ENCODE assay signal across 8 cellular contexts in the genomic region with DNA sequence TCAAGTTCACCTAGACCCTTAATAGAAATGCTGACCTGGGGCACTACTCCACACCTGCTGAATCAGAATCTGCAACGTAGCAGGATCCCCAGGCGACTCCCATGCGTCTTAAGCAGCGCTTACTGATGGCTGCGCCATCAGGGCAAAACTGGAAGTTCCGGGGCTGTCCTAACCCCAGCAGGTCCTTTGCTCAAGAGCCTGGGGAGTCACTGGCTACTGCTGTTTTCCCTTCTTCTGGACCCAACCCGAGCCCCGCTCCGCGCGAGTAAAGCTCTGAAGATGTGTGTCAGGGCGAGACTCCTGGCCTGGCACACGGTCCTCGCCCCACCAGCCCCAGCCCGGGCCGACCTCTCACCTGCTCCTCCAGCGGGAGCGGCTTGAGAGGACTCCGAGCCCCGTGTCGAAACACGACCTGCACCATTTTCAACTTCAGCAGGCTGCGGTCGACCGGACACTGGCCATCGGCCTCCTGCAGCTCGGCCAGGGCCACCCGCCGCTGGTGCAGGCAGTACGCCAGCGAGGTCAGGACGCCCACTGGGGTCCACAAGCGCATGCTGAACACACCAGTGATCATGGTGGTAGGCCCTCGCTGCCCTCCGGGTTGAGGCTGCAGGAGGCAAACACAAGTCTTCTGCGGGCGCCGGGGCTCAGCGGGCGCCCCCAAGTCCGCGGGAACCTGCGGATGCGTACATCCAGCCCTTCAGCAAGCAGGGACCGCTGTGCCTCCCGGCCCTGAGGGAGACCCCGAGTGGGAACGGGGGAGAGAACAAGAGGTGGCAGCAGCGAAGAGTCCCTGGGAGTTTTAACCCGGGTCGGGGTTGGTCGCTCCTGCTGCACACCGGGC. TPM values are rescaled to one million over a fixed set of nuclear protein-coding genes. Genes with fewer than 3 reads are reported as not detected.
A peak's percentile ranks its signal among the peaks of the same experiment; 100 is the strongest.
DNase-seq lines count a peak whose midpoint lies in the region; ATAC-seq and TF ChIP-seq lines count a peak whose summit lies in the region.

No MANE protein-coding gene starts in this region.

- H3K4me1 ChIP-seq in SJSA1 (replicated peaks) (0 out of 2 replicates have a peak, but pooled peaks cover 3% of the 10 kb centered on the region), right atrium auricular region (peaks cover 0 to 10% of the 10 kb centered on the region in 2 donors), psoas muscle (peaks cover 10% of the 10 kb centered on the region)

- 0 to 1% (median 0%) methylated on average over 53 of the region's 53 CpGs for WGBS in psoas muscle, 3 donors

- H3K27ac ChIP-seq in HL-60 (replicated peaks) = peak overlapping the region; percentile 55
- H3K27ac ChIP-seq in SJSA1 = no peak overlapping the region
- H3K27ac ChIP-seq in right atrium auricular region = peak overlapping the region; percentile 79 to 85
- peak overlapping the region; percentile 80 for H3K27ac ChIP-seq in psoas muscle

- H3K4me3 ChIP-seq in HL-60 (replicated peaks; ENCODE audit: insufficient read depth, low read length) (peak overlapping the region; percentile 50), SJSA1 (peak overlapping the region; percentile 45), right atrium auricular region (peak overlapping the region; percentile 66 to 84), psoas muscle (peak overlapping the region; percentile 97)

- ATAC-seq in psoas muscle = peak; percentile 61 to 79 (median 65)

- TF ChIP-seq CTCF in GM20000 (IDR thresholded peaks at IDR 0.05; ENCODE audit: extremely low read depth, missing control alignments) = no peak
- TF ChIP-seq CTCF in HL-60 (IDR thresholded peaks at IDR 0.05; ENCODE audit: insufficient read depth, low read length) = no peak
- no peak for TF ChIP-seq CTCF in right atrium auricular region (IDR thresholded peaks at IDR 0.05)
- TF ChIP-seq CTCF in psoas muscle (IDR thresholded peaks at IDR 0.05) = no peak

- no peaks in the 10 kb centered on the region for H3K9me3 ChIP-seq in SJSA1 (replicated peaks)
- no peaks in the 10 kb centered on the region for H3K9me3 ChIP-seq in right atrium auricular region
- H3K9me3 ChIP-seq in psoas muscle = no peaks in the 10 kb centered on the region

- H3K27me3 ChIP-seq in HL-60 (ENCODE audit: insufficient read depth, poor library complexity, severe bottlenecking) (no peaks in the 10 kb centered on the region), SJSA1 (replicated peaks) (no peaks in the 10 kb centered on the region), right atrium auricular region (no peaks in the 10 kb centered on the region), psoas muscle (ENCODE audit: insufficient read depth in 3 of 3, low read length in 2 of 3) (peaks cover 0 to 4% (median 0%) of the 10 kb centered on the region in 3 donors)

- intact Hi-C loops in psoas muscle (cut with DNase I) = no loop called here

- DNase-seq in DMS 273 treated with DMSO at 0.1 percent for 48 hours (lab: John Stamatoyannopoulos, UW) = peak; percentile 16
- peak; percentile 44 for DNase-seq in GM20000 (ENCODE audit: low spot score)
- DNase-seq in HL-60 (ENCODE audit: low read depth in 1 of 2, low spot score in 1 of 2) = peak; percentile 4 to 51
- no peak for DNase-seq in SJSA1 (ENCODE audit: low read depth in 1 of 2, low spot score in 2 of 2)
- DNase-seq in amniotic epithelial cell (ENCODE audit: low read depth) = peak; percentile 52
- DNase-seq in right atrium auricular region (ENCODE audit: low spot score) = peak; percentile 60
- peak; percentile 40 to 73 for DNase-seq in psoas muscle
- no peak for DNase-seq in NCI-H2029 (lab: John Stamatoyannopoulos, UW)

- H3K36me3 ChIP-seq in SJSA1 = no peaks in the 10 kb centered on the region
- no peaks in the 10 kb centered on the region for H3K36me3 ChIP-seq in right atrium auricular region
- no peaks in the 10 kb centered on the region for H3K36me3 ChIP-seq in psoas muscle (ENCODE audit: insufficient read depth in 1 of 2, low read depth in 1 of 2)

RNA-seq across cellular contexts. Expression of a gene that starts 0.6 kb away (rescaled TPM):
- total RNA-seq in SJSA1 (2014; rRNA removed; shearing (Covaris generic)) = 2.9 and 10.1 TPM in 2 replicates
- total RNA-seq in right atrium auricular region (10 to 100 TPM in 1 of 2 donors, 1 to 10 TPM in 1; 6.1 to 10.6 TPM), psoas muscle (1 to 10 TPM; 4.1 to 8.8 (median 5.1) TPM)
- 1 to 10 TPM; 5.0 to 7.4 (median 6.7) TPM for polyA plus RNA-seq in psoas muscle

Comparison
In these comparisons a context has a peak if more than half of its experiments do, and no peak if none do; other contexts are left out.
1. DNase-seq: peak in DMS 273 treated with DMSO at 0.1 percent for 48 hours (single experiment), GM20000 (single experiment), HL-60 (2 of 2), amniotic epithelial cell (single experiment), right atrium auricular region (single experiment) and psoas muscle (2 of 2); none in SJSA1 (0 of 2) and NCI-H2029 (single experiment).
2. H3K4me3 ChIP-seq: peak in every context shown above with its lines; median percentile 97 in psoas muscle; 75 in right atrium auricular region; 50 in HL-60; 45 in SJSA1.